In the genomic region with DNA sequence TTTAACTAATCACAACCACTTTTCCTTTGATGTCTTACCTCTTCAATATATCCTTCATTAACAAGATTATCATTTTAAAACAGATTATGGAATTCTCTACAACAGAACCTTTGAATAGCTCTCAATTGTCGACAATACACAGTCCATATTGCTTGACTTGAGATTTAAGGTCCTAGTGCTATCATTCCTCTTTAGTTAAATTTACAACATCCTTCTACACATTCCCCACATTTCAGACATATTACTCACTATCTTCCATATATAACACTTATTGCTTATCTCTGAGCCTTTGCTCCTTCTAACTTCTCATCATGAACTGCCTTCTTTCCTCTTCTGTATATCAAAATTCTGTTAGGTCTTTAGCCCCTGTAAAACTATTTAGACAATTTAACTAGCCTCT, we compare ENCODE assay signal across 30 cellular contexts.
A peak's percentile ranks its signal among the peaks of the same experiment; 100 is the strongest.
DNase-seq lines count a peak whose midpoint lies in the region; ATAC-seq and TF ChIP-seq lines count a peak whose summit lies in the region.
"Had no signal": no experiment of that assay in that cellular context is flagged by ENCODE, and none has a peak within 500 bp of the region (broad histone marks: within the 10 kb centered on the region; RNA-seq: fewer than 3 reads in every experiment).

No MANE protein-coding gene starts in this region.

- TF ChIP-seq CTCF in RWPE2 (IDR thresholded peaks at IDR 0.05; ENCODE audit: poor library complexity, severe bottlenecking) = no peak
- TF ChIP-seq CTCF in WTC11 (IDR thresholded peaks at IDR 0.05) = no peak

- H3K27ac ChIP-seq in RWPE2 (ENCODE audit: poor library complexity, severe bottlenecking) = no peak overlapping the region
- H3K27ac ChIP-seq in mesenchymal stem cell (ENCODE audit: low read length, poor library complexity, severe bottlenecking) = no peak overlapping the region
- H3K27ac ChIP-seq: cardiac muscle cell, epithelial cell of prostate, left ventricle myocardium inferior, prostate gland, WERI-Rb-1 had no signal

- H4K91ac ChIP-seq in mesenchymal stem cell (ENCODE audit: low read length) = no peak overlapping the region

- no peaks in the 10 kb centered on the region for H3K27me3 Mint-ChIP-seq in WTC11 (ENCODE audit: low read depth)
- H3K27me3 Mint-ChIP-seq: activated CD4-positive, alpha-beta T cell treated with anti-CD3 and anti-CD28 coated beads, Interleukin-2, amount 10 ng/mL, durations not matched to agents 7 days and 5 days; activated naive CD8-positive, alpha-beta T cell had no signal

- H3K14ac ChIP-seq in mesenchymal stem cell (ENCODE audit: low read length in 2 of 2) = no peak overlapping the region

- no peak overlapping the region for H2BK12ac ChIP-seq in mesenchymal stem cell (ENCODE audit: low read length in 2 of 2)

- H3K36me3 ChIP-seq in RWPE2 (ENCODE audit: low read depth) (no peaks in the 10 kb centered on the region), mesenchymal stem cell (ENCODE audit: control insufficient read depth in 1 of 2, insufficient read depth in 2 of 2, low read depth in 1 of 2, low read length in 2 of 2) (no peaks in the 10 kb centered on the region)
- H3K36me3 ChIP-seq: cardiac muscle cell, left ventricle myocardium inferior, prostate gland, WERI-Rb-1 had no signal

- H3K23ac ChIP-seq in mesenchymal stem cell (ENCODE audit: low read length in 2 of 2) = no peak overlapping the region

- no peak overlapping the region for H2AFZ ChIP-seq in mesenchymal stem cell (ENCODE audit: low read depth, low read length)

- H3K27ac Mint-ChIP-seq in WTC11 = no peak overlapping the region
- H3K27ac Mint-ChIP-seq: activated CD4-positive, alpha-beta T cell treated with anti-CD3 and anti-CD28 coated beads, Interleukin-2, amount 10 ng/mL, durations not matched to agents 7 days and 5 days; activated naive CD8-positive, alpha-beta T cell; stimulated activated effector memory CD8-positive, alpha-beta T cell treated with anti-CD3 and anti-CD28 coated beads, Interleukin-12 subunit alpha, Interleukin-12 subunit beta, amount 100 ng/mL, for 72 hours had no signal

- no peak overlapping the region for H3K4ac ChIP-seq in mesenchymal stem cell (ENCODE audit: low read depth in 1 of 2, low read length in 2 of 2)

- CTCF ChIA-PET in WTC11 (lab: Charles Lee) = no interaction called here

- no peak overlapping the region for H3K4me2 ChIP-seq in mesenchymal stem cell (ENCODE audit: low read length, poor library complexity, severe bottlenecking)

- H3K9me3 Mint-ChIP-seq in WTC11 = no peaks in the 10 kb centered on the region
- H3K9me3 Mint-ChIP-seq: activated CD4-positive, alpha-beta T cell treated with anti-CD3 and anti-CD28 coated beads, Interleukin-2, amount 10 ng/mL, durations not matched to agents 7 days and 5 days; stimulated activated effector memory CD8-positive, alpha-beta T cell treated with anti-CD3 and anti-CD28 coated beads, Interleukin-12 subunit alpha, Interleukin-12 subunit beta, amount 100 ng/mL, for 72 hours had no signal

- DNase-seq in EH (ENCODE audit: low read depth) (peak; percentile 14), HS-5 (ENCODE audit: low read depth) (peak; percentile 46), RWPE2 (ENCODE audit: low spot score) (no peak), mesenchymal stem cell (peak; percentile 2), nucleus accumbens (lab: John Stamatoyannopoulos, UW) (no peak), WTC11 (ENCODE audit: low spot score) (no peak), NCI-H446 (lab: John Stamatoyannopoulos, UW) (no peak), germinal center (ENCODE audit: low spot score) (no peak)
- DNase-seq: activated CD4-positive, alpha-beta T cell treated with anti-CD3 and anti-CD28 coated beads, Interleukin-2, amount 10 ng/mL, durations not matched to agents 7 days and 5 days; activated effector memory CD4-positive, alpha-beta T cell treated with anti-CD3 and anti-CD28 coated beads, Interleukin-2, amount 50 U/mL, for 16 hours; activated T-cell treated with anti-CD3 and anti-CD28 coated beads, Interleukin-2, amount 50 U/mL, for 1 hour; anterior cingulate cortex; effector CD8-positive, alpha-beta T cell; head of caudate nucleus; left ventricle myocardium inferior; NCI-H1092 treated with DMSO at 0.1 percent for 48 hours; NCI-H1694 treated with DMSO at 0.1 percent for 48 hours; NCI-H524 treated with DMSO at 0.1 percent for 48 hours; SIG-M5; stimulated activated CD4-positive, alpha-beta T cell treated with anti-CD3 and anti-CD28 coated beads, Interleukin-4, amount 100 ng/mL, for 4 hours; substantia nigra; T1000; WERI-Rb-1 had no signal

- no peaks in the 10 kb centered on the region for H3K36me3 Mint-ChIP-seq in WTC11
- H3K36me3 Mint-ChIP-seq: activated naive CD8-positive, alpha-beta T cell; stimulated activated effector memory CD8-positive, alpha-beta T cell treated with anti-CD3 and anti-CD28 coated beads, Interleukin-12 subunit alpha, Interleukin-12 subunit beta, amount 100 ng/mL, for 72 hours had no signal

- no peak overlapping the region for H3K9ac ChIP-seq in mesenchymal stem cell (ENCODE audit: low read length)

- H3K4me1 Mint-ChIP-seq in WTC11 = peaks cover 30% of the 10 kb centered on the region
- H3K4me1 Mint-ChIP-seq: activated CD4-positive, alpha-beta T cell treated with anti-CD3 and anti-CD28 coated beads, Interleukin-2, amount 10 ng/mL, durations not matched to agents 7 days and 5 days; stimulated activated effector memory CD8-positive, alpha-beta T cell treated with anti-CD3 and anti-CD28 coated beads, Interleukin-12 subunit alpha, Interleukin-12 subunit beta, amount 100 ng/mL, for 72 hours had no signal

- POLR2A ChIA-PET in WTC11 (lab: Charles Lee) = no interaction called here

- H3K9me3 ChIP-seq in RWPE2 (ENCODE audit: severe bottlenecking) (no peaks in the 10 kb centered on the region), mesenchymal stem cell (ENCODE audit: control insufficient read depth, low read length) (peaks cover 3% of the 10 kb centered on the region)
- H3K9me3 ChIP-seq: left ventricle myocardium inferior, prostate gland had no signal

- no peaks in the 10 kb centered on the region for H3K4me1 ChIP-seq in RWPE2 (ENCODE audit: insufficient read depth, poor library complexity, severe bottlenecking)
- H3K4me1 ChIP-seq in mesenchymal stem cell (ENCODE audit: control insufficient read depth, insufficient read depth, low read depth, low read length) = no peaks in the 10 kb centered on the region
- H3K4me1 ChIP-seq: left ventricle myocardium inferior, prostate gland had no signal

- H3K79me1 ChIP-seq in mesenchymal stem cell (replicated peaks; ENCODE audit: low read length, poor library complexity, severe bottlenecking) = no peaks in the 10 kb centered on the region

- WGBS in mesenchymal stem cell = 15% methylated on average over 1 of the region's 1 CpG

- no peak overlapping the region for H2BK15ac ChIP-seq in mesenchymal stem cell (ENCODE audit: low read depth, poor library complexity, severe bottlenecking)

- H2BK120ac ChIP-seq in mesenchymal stem cell (ENCODE audit: low read depth, low read length) = no peak overlapping the region

- no peak overlapping the region for H3K18ac ChIP-seq in mesenchymal stem cell (ENCODE audit: low read depth in 1 of 2, low read length in 2 of 2)

- H3K27me3 ChIP-seq in RWPE2 (ENCODE audit: insufficient read depth, poor library complexity, severe bottlenecking) = peaks cover 13% of the 10 kb centered on the region
- H3K27me3 ChIP-seq in mesenchymal stem cell (ENCODE audit: control insufficient read depth in 1 of 2, insufficient read depth in 1 of 2, low read length in 2 of 2) = no peaks in the 10 kb centered on the region
- H3K27me3 ChIP-seq: cardiac muscle cell had no signal

- H4K8ac ChIP-seq in mesenchymal stem cell (ENCODE audit: low read length) = no peak overlapping the region

- ATAC-seq in RWPE2 (ENCODE audit: low read depth) = peak; percentile 54; the same call in 1 of the 3 replicates
- no peak for ATAC-seq in WTC11
- ATAC-seq: Panc1; sciatic nerve; stimulated activated effector memory CD8-positive, alpha-beta T cell treated with anti-CD3 and anti-CD28 coated beads, Interleukin-12 subunit alpha, Interleukin-12 subunit beta, amount 100 ng/mL, for 72 hours had no signal

- H3K4me3 Mint-ChIP-seq in WTC11 = no peak overlapping the region
- H3K4me3 Mint-ChIP-seq: activated CD4-positive, alpha-beta T cell treated with anti-CD3 and anti-CD28 coated beads, Interleukin-2, amount 10 ng/mL, durations not matched to agents 7 days and 5 days; activated naive CD8-positive, alpha-beta T cell; stimulated activated effector memory CD8-positive, alpha-beta T cell treated with anti-CD3 and anti-CD28 coated beads, Interleukin-12 subunit alpha, Interleukin-12 subunit beta, amount 100 ng/mL, for 72 hours had no signal

- H2AK5ac ChIP-seq in mesenchymal stem cell (ENCODE audit: low read length, severe bottlenecking) = no peak overlapping the region

- H2BK5ac ChIP-seq in mesenchymal stem cell (ENCODE audit: low read depth, low read length, poor library complexity, severe bottlenecking) = no peak overlapping the region

- no peak overlapping the region for H3K4me3 ChIP-seq in RWPE2 (ENCODE audit: severe bottlenecking)
- H3K4me3 ChIP-seq in mesenchymal stem cell (ENCODE audit: insufficient read depth in 1 of 2, low read depth in 1 of 2, low read length in 2 of 2) = no peak overlapping the region
- H3K4me3 ChIP-seq: cardiac muscle cell, left ventricle myocardium inferior, prostate gland had no signal

TF ChIP-seq in WTC11, 78 proteins besides CTCF, POLR2A, EP300 and RAD21 (continues in another document):
- TF ChIP-seq ATF1 (CRISPR knock-in tag; IDR thresholded peaks at IDR 0.05) (no peak), NR3C1 (CRISPR knock-in tag; conservative IDR thresholded peaks at IDR 0.05; ENCODE audit: low read depth) (no peak)
- TF ChIP-seq, protein P1, sequence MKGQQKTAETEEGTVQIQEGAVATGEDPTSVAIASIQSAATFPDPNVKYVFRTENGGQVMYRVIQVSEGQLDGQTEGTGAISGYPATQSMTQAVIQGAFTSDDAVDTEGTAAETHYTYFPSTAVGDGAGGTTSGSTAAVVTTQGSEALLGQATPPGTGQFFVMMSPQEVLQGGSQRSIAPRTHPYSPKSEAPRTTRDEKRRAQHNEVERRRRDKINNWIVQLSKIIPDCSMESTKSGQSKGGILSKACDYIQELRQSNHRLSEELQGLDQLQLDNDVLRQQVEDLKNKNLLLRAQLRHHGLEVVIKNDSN (CRISPR knock-in tag; IDR thresholded peaks at IDR 0.05) = no peak

Comparison
In these comparisons a context has a peak if more than half of its experiments do, and no peak if none do; other contexts are left out.
1. DNase-seq: peak in EH (single experiment), HS-5 (single experiment) and mesenchymal stem cell (single experiment); none in RWPE2 (single experiment), nucleus accumbens (0 of 56), WTC11 (single experiment), NCI-H446 (0 of 2) and germinal center (single experiment).